Comparison of ENCODE assay signal across 1 cellular context in the genomic region with DNA sequence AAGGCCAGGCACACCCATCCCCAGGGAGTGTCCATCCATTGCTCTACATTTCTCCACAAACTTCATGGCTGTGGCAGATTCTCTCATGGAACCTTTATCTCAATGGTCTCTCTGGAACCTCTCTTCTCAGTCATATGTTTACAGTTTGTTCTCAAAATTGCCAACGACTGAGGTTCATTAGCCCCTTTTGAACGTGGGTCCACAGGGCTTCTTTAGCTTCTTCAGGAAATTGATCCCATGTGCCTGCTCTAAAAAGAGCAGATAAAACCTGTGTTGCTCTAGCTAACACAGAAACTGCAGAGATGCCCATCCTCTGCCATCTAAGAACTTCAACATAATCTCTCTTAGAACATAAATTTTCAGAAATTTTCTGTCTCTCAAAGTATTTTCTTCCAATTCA.
TF ChIP-seq lines count a peak whose summit lies in the region.

OR6C4 (plus strand) TSS at position 301 of the 400 bp plus-strand sequence. CDS start 1,625 bp downstream, outside the sequence.

TF ChIP-seq in GM23338, 12 proteins besides CTCF, POLR2A, EP300 and RAD21 (continued from another document):
- TF ChIP-seq ZNF462 (CRISPR knock-in tag; IDR thresholded peaks at IDR 0.05), result no peak
- no peak for TF ChIP-seq POLR2AphosphoS5 (IDR thresholded peaks at IDR 0.05; ENCODE audit: low read depth)
- TF ChIP-seq EZH2 (IDR thresholded peaks at IDR 0.05; ENCODE audit: low read depth, unreplicated experiment), result no peak
- TF ChIP-seq, protein P1, sequence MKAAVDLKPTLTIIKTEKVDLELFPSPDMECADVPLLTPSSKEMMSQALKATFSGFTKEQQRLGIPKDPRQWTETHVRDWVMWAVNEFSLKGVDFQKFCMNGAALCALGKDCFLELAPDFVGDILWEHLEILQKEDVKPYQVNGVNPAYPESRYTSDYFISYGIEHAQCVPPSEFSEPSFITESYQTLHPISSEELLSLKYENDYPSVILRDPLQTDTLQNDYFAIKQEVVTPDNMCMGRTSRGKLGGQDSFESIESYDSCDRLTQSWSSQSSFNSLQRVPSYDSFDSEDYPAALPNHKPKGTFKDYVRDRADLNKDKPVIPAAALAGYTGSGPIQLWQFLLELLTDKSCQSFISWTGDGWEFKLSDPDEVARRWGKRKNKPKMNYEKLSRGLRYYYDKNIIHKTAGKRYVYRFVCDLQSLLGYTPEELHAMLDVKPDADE (IDR thresholded peaks at IDR 0.05), result no peak
- no peak for TF ChIP-seq REST (IDR thresholded peaks at IDR 0.05; ENCODE audit: unreplicated experiment)
- TF ChIP-seq ZNF114 (CRISPR knock-in tag; IDR thresholded peaks at IDR 0.05), result no peak
TF ChIP-seq in GM23338: peak in this region for 0.
